In the genomic region with DNA sequence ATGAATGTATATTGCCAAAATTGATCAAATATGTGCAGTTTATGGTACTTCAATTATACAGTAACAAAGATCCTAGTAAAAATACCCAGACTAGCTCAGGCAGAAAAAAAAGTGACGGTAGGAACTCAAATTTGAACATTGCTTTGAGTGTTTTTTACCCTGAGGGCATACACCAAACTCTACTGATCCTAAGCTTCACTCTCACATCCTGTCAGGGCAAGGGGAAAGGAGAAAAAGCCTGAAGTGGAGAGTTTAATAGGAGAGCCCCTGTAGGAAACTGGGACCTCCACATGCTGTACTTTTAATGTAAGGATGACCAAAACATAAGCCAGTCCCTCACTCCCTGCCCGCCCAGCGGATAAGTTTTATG, we compare ENCODE assay signal across 1 cellular context.
TF ChIP-seq lines count a peak whose summit lies in the region.

No MANE protein-coding gene starts in this region.

TF ChIP-seq in IMR-90, 13 proteins besides CTCF, POLR2A, EP300 and RAD21 (continued from another document):
- TF ChIP-seq USF2 (IDR thresholded peaks at IDR 0.05; ENCODE audit: low read depth, low read length) (no peak), SMC3 (IDR thresholded peaks at IDR 0.05; ENCODE audit: low read depth, low read length) (no peak), NFE2L2 (IDR thresholded peaks at IDR 0.05; ENCODE audit: low read depth, low read length) (no peak), CEBPB (IDR thresholded peaks at IDR 0.05; ENCODE audit: low read depth, low read length) (no peak), RCOR1 (IDR thresholded peaks at IDR 0.05; ENCODE audit: insufficient replicate concordance, low read length) (no peak), CHD1 (IDR thresholded peaks at IDR 0.05; ENCODE audit: low read depth, low read length) (no peak), BHLHE40 (IDR thresholded peaks at IDR 0.05; ENCODE audit: low read depth, low read length) (no peak), FOS (IDR thresholded peaks at IDR 0.05; ENCODE audit: low read depth, low read length) (no peak), RFX5 (IDR thresholded peaks at IDR 0.05; ENCODE audit: low read depth, low read length) (no peak)
- TF ChIP-seq, protein P1, sequence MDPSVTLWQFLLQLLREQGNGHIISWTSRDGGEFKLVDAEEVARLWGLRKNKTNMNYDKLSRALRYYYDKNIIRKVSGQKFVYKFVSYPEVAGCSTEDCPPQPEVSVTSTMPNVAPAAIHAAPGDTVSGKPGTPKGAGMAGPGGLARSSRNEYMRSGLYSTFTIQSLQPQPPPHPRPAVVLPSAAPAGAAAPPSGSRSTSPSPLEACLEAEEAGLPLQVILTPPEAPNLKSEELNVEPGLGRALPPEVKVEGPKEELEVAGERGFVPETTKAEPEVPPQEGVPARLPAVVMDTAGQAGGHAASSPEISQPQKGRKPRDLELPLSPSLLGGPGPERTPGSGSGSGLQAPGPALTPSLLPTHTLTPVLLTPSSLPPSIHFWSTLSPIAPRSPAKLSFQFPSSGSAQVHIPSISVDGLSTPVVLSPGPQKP (IDR thresholded peaks at IDR 0.05; ENCODE audit: borderline replicate concordance, low read depth, low read length) = no peak
